12 cellular contexts compared by ENCODE assay signal in the genomic region with DNA sequence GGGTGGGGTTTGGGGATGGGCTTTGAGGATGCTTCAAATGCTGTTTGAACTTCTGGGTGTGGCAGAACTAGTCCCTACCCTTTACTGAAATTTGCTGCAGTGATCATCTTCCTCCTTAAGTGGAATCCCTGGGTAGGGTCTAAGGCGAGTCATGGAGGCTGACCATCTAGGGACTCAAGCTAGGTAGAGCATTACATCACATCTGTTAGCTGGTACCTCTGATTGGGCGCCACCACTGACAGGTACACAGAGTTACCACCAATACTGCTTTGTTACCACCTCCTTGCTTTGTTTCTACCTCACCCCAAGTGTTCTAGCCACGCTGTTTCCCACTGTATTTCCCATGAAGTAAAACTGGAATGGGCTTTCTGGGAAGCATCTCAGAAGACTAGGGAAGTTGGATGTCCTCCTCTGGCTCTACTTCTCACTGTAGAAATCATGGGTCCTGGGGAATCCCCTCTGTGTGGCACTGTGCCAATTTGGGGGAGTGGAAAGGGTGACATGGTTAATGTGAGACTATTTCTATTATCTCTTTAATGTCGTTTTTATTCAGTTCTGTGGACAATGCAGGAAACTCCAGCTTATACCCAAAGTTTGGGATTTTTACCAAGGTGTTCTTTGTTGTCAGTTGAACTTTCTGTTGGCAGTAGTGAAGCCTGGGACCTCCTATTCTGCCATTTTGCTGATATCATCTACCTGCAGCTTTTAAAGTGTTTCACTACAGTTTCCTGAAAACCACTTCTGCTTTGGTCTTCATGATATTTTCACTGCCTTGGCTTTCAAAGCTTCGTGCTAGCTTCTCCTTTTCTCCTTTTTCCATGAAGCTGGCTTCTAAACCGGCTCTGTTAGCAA. TPM values are rescaled to one million over a fixed set of nuclear protein-coding genes. Genes with fewer than 3 reads are reported as not detected.
DNase-seq lines count a peak whose midpoint lies in the region; ATAC-seq and TF ChIP-seq lines count a peak whose summit lies in the region.
"Had no signal": no experiment of that assay in that cellular context is flagged by ENCODE, and none has a peak within 500 bp of the region (broad histone marks: within the 10 kb centered on the region; RNA-seq: fewer than 3 reads in every experiment).

No MANE protein-coding gene starts in this region.

- no peaks in the 10 kb centered on the region for H3K79me2 ChIP-seq in SK-N-SH (ENCODE audit: insufficient read depth)

- no peak for TF ChIP-seq RAD21 in SK-N-SH (IDR thresholded peaks at IDR 0.05; ENCODE audit: low read length)

- no peak for TF ChIP-seq EP300 in SK-N-SH (IDR thresholded peaks at IDR 0.05; ENCODE audit: borderline replicate concordance in 1 of 2, low read depth in 1 of 2, low read length in 1 of 2)

- ATAC-seq in SK-N-SH treated with all-trans-retinoic acid at 6 μM for 48 hours (no peak), HG02973 (IDR thresholded peaks at IDR 0.05; ENCODE audit: unreplicated experiment) (peak; percentile 67), RWPE2 (ENCODE audit: low read depth) (no peak; the same call in 2 of the 3 replicates), upper lobe of right lung (no peak)
- ATAC-seq: naive thymus-derived CD8-positive, alpha-beta T cell had no signal

- peak overlapping the region; percentile 45 for H2AFZ ChIP-seq in SK-N-SH (ENCODE audit: low read depth)

- no peak for DNase-seq in SK-N-SH
- no peak for DNase-seq in RWPE2 (ENCODE audit: low spot score)
- no peak for DNase-seq in upper lobe of right lung
- no peak for DNase-seq in H4 (ENCODE audit: low spot score)
- DNase-seq in KG1 (lab: John Stamatoyannopoulos, UW): no peak
- DNase-seq: foreskin melanocyte; naive thymus-derived CD8-positive, alpha-beta T cell; RPMI8226; sigmoid colon had no signal

- no peaks in the 10 kb centered on the region for H4K20me1 ChIP-seq in SK-N-SH (ENCODE audit: insufficient read depth)

- intact Hi-C loops in upper lobe of right lung (cut with DNase I): no loop called here

- no peaks in the 10 kb centered on the region for H3K36me3 ChIP-seq in SK-N-SH (replicated peaks in 1 of 2; ENCODE audit: control insufficient read depth in 1 of 2, insufficient read depth in 2 of 2, low read length in 1 of 2)
- H3K36me3 ChIP-seq in RWPE2 (ENCODE audit: low read depth): no peaks in the 10 kb centered on the region
- H3K36me3 ChIP-seq in neutrophil: no peaks in the 10 kb centered on the region
- no peaks in the 10 kb centered on the region for H3K36me3 ChIP-seq in upper lobe of right lung
- H3K36me3 ChIP-seq: sigmoid colon had no signal

- H3K27me3 ChIP-seq in SK-N-SH (ENCODE audit: insufficient read depth) (no peaks in the 10 kb centered on the region), RWPE2 (ENCODE audit: insufficient read depth, poor library complexity, severe bottlenecking) (no peaks in the 10 kb centered on the region), neutrophil (no peaks in the 10 kb centered on the region), upper lobe of right lung (no peaks in the 10 kb centered on the region)
- H3K27me3 ChIP-seq: sigmoid colon had no signal

- H3K9ac ChIP-seq in SK-N-SH: no peak overlapping the region

- 77% methylated on average over 6 of the region's 6 CpGs for WGBS in SK-N-SH (ENCODE audit: low lambda C conversion rate)

- H3K27ac ChIP-seq in SK-N-SH (ENCODE audit: low read depth in 2 of 2, low read length in 1 of 2) (peak overlapping the region in 1 of 2 experiments; percentile 47; a peak in 2 of 4 replicates), RWPE2 (ENCODE audit: poor library complexity, severe bottlenecking) (peak overlapping the region; percentile 12), neutrophil (peak overlapping the region; percentile 62), upper lobe of right lung (no peak overlapping the region)
- H3K27ac ChIP-seq: sigmoid colon had no signal

- no peaks in the 10 kb centered on the region for H3F3A ChIP-seq in SK-N-SH (replicated peaks; ENCODE audit: insufficient read depth)

- POLR2A ChIA-PET in SK-N-SH (lab: Yijun Ruan, JAX): no interaction called here

- TF ChIP-seq CTCF in SK-N-SH (IDR thresholded peaks at IDR 0.05): no peak
- TF ChIP-seq CTCF in RWPE2 (IDR thresholded peaks at IDR 0.05; ENCODE audit: poor library complexity, severe bottlenecking): no peak
- no peak for TF ChIP-seq CTCF in neutrophil (IDR thresholded peaks at IDR 0.05)
- TF ChIP-seq CTCF in upper lobe of right lung (IDR thresholded peaks at IDR 0.05): no peak

- no peaks in the 10 kb centered on the region for H3K9me2 ChIP-seq in SK-N-SH

- H3K9me3 ChIP-seq in SK-N-SH (no peaks in the 10 kb centered on the region), RWPE2 (ENCODE audit: severe bottlenecking) (peaks cover 5% of the 10 kb centered on the region), neutrophil (no peaks in the 10 kb centered on the region), upper lobe of right lung (no peaks in the 10 kb centered on the region)
- H3K9me3 ChIP-seq: sigmoid colon had no signal

- no peak overlapping the region for H3K4me2 ChIP-seq in SK-N-SH

- CTCF ChIA-PET in SK-N-SH (lab: Yijun Ruan, JAX): interaction anchor here (0.7 to 0.9 kb wide), 2 partner anchors 12 to 208 kb away, joined by 3 to 4 read pairs; no protein-coding TSS in a partner anchor

- H3K4me3 ChIP-seq in SK-N-SH (ENCODE audit: low read depth in 2 of 2, low read length in 1 of 2): no peak overlapping the region
- H3K4me3 ChIP-seq in RWPE2 (ENCODE audit: severe bottlenecking): no peak overlapping the region
- no peak overlapping the region for H3K4me3 ChIP-seq in neutrophil (ENCODE audit: low read depth in 1 of 2, low read length in 1 of 2)
- H3K4me3 ChIP-seq in upper lobe of right lung: no peak overlapping the region
- H3K4me3 ChIP-seq: sigmoid colon had no signal

- H3K4me1 ChIP-seq in SK-N-SH (ENCODE audit: control insufficient read depth in 1 of 2, insufficient read depth in 2 of 2, low read depth in 1 of 2, low read length in 1 of 2): no peaks in the 10 kb centered on the region
- peaks cover 8% of the 10 kb centered on the region for H3K4me1 ChIP-seq in RWPE2 (ENCODE audit: insufficient read depth, poor library complexity, severe bottlenecking)
- peaks cover 14 to 19% of the 10 kb centered on the region in 2 experiments for H3K4me1 ChIP-seq in neutrophil (ENCODE audit: control insufficient read depth in 1 of 2, insufficient read depth in 1 of 2, low read depth in 1 of 2, low read length in 1 of 2)
- H3K4me1 ChIP-seq in upper lobe of right lung: no peaks in the 10 kb centered on the region
- H3K4me1 ChIP-seq: sigmoid colon had no signal

TF ChIP-seq in SK-N-SH, 30 proteins besides CTCF, POLR2A, EP300 and RAD21:
- no peak for TF ChIP-seq MEF2A (IDR thresholded peaks at IDR 0.05; ENCODE audit: borderline replicate concordance, low read depth)

TF ChIP-seq in SK-N-SH treated with all-trans-retinoic acid at 6 μM for 48 hours, 23 proteins besides CTCF, POLR2A, EP300 and RAD21 (continues in another document):
- TF ChIP-seq ISL1 (CRISPR knock-in tag; IDR thresholded peaks at IDR 0.05) (no peak), TCF4 (CRISPR knock-in tag; IDR thresholded peaks at IDR 0.05; ENCODE audit: borderline replicate concordance) (no peak), CSDC2 (CRISPR knock-in tag; IDR thresholded peaks at IDR 0.05) (no peak), OSR1 (CRISPR knock-in tag; IDR thresholded peaks at IDR 0.05) (no peak), ZNF70 (CRISPR knock-in tag; IDR thresholded peaks at IDR 0.05) (no peak)
- TF ChIP-seq, protein P1, sequence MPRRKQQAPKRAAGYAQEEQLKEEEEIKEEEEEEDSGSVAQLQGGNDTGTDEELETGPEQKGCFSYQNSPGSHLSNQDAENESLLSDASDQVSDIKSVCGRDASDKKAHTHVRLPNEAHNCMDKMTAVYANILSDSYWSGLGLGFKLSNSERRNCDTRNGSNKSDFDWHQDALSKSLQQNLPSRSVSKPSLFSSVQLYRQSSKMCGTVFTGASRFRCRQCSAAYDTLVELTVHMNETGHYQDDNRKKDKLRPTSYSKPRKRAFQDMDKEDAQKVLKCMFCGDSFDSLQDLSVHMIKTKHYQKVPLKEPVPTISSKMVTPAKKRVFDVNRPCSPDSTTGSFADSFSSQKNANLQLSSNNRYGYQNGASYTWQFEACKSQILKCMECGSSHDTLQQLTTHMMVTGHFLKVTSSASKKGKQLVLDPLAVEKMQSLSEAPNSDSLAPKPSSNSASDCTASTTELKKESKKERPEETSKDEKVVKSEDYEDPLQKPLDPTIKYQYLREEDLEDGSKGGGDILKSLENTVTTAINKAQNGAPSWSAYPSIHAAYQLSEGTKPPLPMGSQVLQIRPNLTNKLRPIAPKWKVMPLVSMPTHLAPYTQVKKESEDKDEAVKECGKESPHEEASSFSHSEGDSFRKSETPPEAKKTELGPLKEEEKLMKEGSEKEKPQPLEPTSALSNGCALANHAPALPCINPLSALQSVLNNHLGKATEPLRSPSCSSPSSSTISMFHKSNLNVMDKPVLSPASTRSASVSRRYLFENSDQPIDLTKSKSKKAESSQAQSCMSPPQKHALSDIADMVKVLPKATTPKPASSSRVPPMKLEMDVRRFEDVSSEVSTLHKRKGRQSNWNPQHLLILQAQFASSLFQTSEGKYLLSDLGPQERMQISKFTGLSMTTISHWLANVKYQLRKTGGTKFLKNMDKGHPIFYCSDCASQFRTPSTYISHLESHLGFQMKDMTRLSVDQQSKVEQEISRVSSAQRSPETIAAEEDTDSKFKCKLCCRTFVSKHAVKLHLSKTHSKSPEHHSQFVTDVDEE (CRISPR knock-in tag; IDR thresholded peaks at IDR 0.05): no peak
- TF ChIP-seq, protein P2, sequence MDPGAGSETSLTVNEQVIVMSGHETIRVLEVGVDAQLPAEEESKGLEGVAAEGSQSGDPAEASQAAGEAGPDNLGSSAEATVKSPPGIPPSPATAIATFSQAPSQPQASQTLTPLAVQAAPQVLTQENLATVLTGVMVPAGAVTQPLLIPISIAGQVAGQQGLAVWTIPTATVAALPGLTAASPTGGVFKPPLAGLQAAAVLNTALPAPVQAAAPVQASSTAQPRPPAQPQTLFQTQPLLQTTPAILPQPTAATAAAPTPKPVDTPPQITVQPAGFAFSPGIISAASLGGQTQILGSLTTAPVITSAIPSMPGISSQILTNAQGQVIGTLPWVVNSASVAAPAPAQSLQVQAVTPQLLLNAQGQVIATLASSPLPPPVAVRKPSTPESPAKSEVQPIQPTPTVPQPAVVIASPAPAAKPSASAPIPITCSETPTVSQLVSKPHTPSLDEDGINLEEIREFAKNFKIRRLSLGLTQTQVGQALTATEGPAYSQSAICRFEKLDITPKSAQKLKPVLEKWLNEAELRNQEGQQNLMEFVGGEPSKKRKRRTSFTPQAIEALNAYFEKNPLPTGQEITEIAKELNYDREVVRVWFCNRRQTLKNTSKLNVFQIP (CRISPR knock-in tag; IDR thresholded peaks at IDR 0.05; ENCODE audit: borderline replicate concordance, low read depth): no peak

RNA-seq across cellular contexts. Expression of a gene that starts 14.5 kb away (rescaled TPM):
- polyA plus RNA-seq in SK-N-SH (2012; rRNA removed): 0.18 and 0.47 TPM in 2 replicates
- polyA plus RNA-seq in SK-N-SH (2012; cell fraction: cytosol; rRNA removed): 0.41 and 0.92 TPM in 2 replicates
- polyA plus RNA-seq in SK-N-SH (2012; cell fraction: nucleus; rRNA removed): 0.40 and 0.43 TPM in 2 replicates
- 11.6 TPM for total RNA-seq in upper lobe of right lung
- total RNA-seq in H4 (2014; rRNA removed; shearing (Covaris generic)): 0.23 TPM in 1 of 2 replicates, not detected in the other
- total RNA-seq: naive thymus-derived CD8-positive, alpha-beta T cell had no signal
- polyA plus RNA-seq: naive thymus-derived CD8-positive, alpha-beta T cell had no signal

Comparison
In these comparisons a context has a peak if more than half of its experiments do, and no peak if none do; other contexts are left out.
1. RNA of a gene that starts 14.5 kb away (total RNA-seq): 11.6 TPM in upper lobe of right lung (single experiment); 0.23 TPM in H4; every median in the first group is over 10 times any median in the second.